ENCODE assay signal across 9 cellular contexts in the genomic region with DNA sequence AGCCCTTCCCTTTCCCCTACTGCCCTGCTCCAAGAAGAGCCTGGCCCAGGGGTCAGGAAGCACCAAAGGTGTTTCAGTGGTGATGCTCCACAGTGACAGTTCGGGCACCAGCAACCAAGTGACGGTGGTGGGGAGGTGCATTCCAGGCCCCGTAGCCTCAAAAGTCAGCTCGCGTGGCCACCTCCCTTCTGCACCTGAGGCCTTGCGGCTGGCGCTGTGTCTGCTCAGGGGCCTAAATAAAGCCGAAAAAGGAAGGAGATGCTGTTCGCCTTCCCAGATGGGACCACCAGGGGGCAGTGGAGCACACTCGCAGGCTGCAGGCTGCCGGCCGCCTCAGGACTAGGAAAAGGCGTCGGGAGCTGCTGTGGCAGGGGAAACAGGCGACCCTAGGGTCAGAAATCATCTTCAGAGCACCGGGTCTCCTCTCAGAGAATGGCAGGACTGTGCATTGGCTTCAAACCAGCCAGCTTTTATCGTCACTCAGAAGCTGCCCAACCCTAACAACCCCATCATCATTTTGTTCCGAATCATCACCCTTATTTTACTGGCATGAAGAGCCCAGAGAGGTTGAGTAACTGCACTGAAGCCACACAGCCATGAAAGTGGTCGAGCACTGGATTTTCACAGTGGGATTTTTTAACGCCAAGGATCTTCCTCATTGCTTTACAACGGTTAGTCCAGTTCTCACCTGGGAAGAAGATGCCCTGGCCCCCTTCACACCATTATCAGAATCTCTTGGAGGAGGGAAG.
DNase-seq lines count a peak whose midpoint lies in the region; ATAC-seq lines count a peak whose summit lies in the region.
"Had no signal": no experiment of that assay in that cellular context is flagged by ENCODE, and none has a peak within 500 bp of the region (broad histone marks: within the 10 kb centered on the region; RNA-seq: fewer than 3 reads in every experiment).

No MANE protein-coding gene starts in this region.

- no peaks in the 10 kb centered on the region for H3K27me3 Mint-ChIP-seq in natural killer cell treated with Interleukin-12 subunit alpha and Interleukin-12 subunit beta and Interleukin-15 and Interleukin-18, amount 100 ng/mL, for 72 hours

- H3K36me3 Mint-ChIP-seq in natural killer cell treated with Interleukin-12 subunit alpha and Interleukin-12 subunit beta and Interleukin-15 and Interleukin-18, amount 100 ng/mL, for 72 hours: no peaks in the 10 kb centered on the region
- H3K36me3 Mint-ChIP-seq: IgD-negative memory B cell had no signal

- H3K9me3 Mint-ChIP-seq in natural killer cell treated with Interleukin-12 subunit alpha and Interleukin-12 subunit beta and Interleukin-15 and Interleukin-18, amount 100 ng/mL, for 72 hours: peaks cover 3% of the 10 kb centered on the region
- H3K9me3 Mint-ChIP-seq: IgD-negative memory B cell had no signal

- no peak overlapping the region for H3K4me3 Mint-ChIP-seq in natural killer cell treated with Interleukin-12 subunit alpha and Interleukin-12 subunit beta and Interleukin-15 and Interleukin-18, amount 100 ng/mL, for 72 hours
- H3K4me3 Mint-ChIP-seq: IgD-negative memory B cell had no signal

- DNase-seq in CMK (ENCODE audit: low read depth) (peak; percentile 24), NCI-H82 (lab: John Stamatoyannopoulos, UW) (peak; percentile 85), amygdala (lab: John Stamatoyannopoulos, UW) (peak in 54 of 56 donors; percentile 7 to 83 (median 52)), iPS-NIHi7 (ENCODE audit: extremely low spot score) (peak; percentile 92)
- peak; percentile 17 for DNase-seq in stimulated activated CD4-positive, alpha-beta T cell treated with anti-CD3 and anti-CD28 coated beads, Interleukin-4, amount 100 ng/mL, for 1 hour
- DNase-seq in natural killer cell treated with Interleukin-12 subunit alpha and Interleukin-12 subunit beta and Interleukin-15 and Interleukin-18, amount 100 ng/mL, for 72 hours (ENCODE audit: low spot score): no peak

- no peaks in the 10 kb centered on the region for H3K4me1 Mint-ChIP-seq in natural killer cell treated with Interleukin-12 subunit alpha and Interleukin-12 subunit beta and Interleukin-15 and Interleukin-18, amount 100 ng/mL, for 72 hours (ENCODE audit: low read depth in 2 of 2)
- H3K4me1 Mint-ChIP-seq: IgD-negative memory B cell had no signal

- ATAC-seq in GM19025 (IDR thresholded peaks at IDR 0.05; ENCODE audit: low read depth, unreplicated experiment) (peak; percentile 75), HG03354 (IDR thresholded peaks at IDR 0.05; ENCODE audit: poor library complexity, severe bottlenecking, unreplicated experiment) (peak; percentile 88)
- no peak for ATAC-seq in natural killer cell treated with Interleukin-12 subunit alpha and Interleukin-12 subunit beta and Interleukin-15 and Interleukin-18, amount 100 ng/mL, for 72 hours

- H3K27ac Mint-ChIP-seq in natural killer cell treated with Interleukin-12 subunit alpha and Interleukin-12 subunit beta and Interleukin-15 and Interleukin-18, amount 100 ng/mL, for 72 hours: no peak overlapping the region

Comparison
In these comparisons a context has a peak if more than half of its experiments do, and no peak if none do; other contexts are left out.
1. ATAC-seq: peak in GM19025 (single experiment) and HG03354 (single experiment); none in natural killer cell treated with Interleukin-12 subunit alpha and Interleukin-12 subunit beta and Interleukin-15 and Interleukin-18, amount 100 ng/mL, for 72 hours (0 of 2).